18 cellular contexts compared by ENCODE assay signal in the genomic region with DNA sequence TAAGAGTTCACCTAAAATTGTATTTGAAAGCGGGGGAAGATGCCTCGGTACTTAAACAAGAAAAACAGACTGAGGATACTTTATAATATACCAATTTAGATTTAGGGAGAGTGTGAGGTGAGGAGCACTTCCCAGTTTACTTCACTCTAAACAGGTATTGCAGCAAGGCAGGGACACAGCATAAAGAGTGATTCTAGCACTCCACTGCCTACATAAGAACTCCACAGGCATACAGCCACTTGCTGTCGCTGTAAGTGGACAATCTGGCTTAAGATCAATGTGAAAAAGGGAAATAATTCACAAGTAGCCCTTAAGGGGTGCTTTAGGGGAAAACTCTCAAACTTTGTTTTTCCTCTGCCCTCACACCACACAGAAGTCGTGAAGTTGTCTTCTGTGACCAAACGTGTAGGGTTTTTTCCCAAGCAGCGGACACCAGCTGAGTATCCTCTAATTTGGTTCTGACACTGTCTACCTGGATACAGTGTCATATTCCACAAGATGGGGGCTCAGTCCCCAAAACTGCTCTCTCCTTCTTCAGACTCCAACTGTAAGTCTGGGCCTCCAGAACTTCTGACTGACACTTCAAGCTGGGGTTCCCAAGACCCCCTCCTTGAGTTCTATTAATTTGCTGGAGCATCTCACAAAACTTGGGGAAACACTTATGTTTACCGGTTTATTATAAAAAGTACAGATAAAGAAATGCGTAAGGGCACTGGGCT. TPM values are rescaled to one million over a fixed set of nuclear protein-coding genes. Genes with fewer than 3 reads are reported as not detected.
DNase-seq lines count a peak whose midpoint lies in the region; ATAC-seq, FAIRE-seq and TF ChIP-seq lines count a peak whose summit lies in the region.
"Had no signal": no experiment of that assay in that cellular context is flagged by ENCODE, and none has a peak within 500 bp of the region (broad histone marks: within the 10 kb centered on the region; RNA-seq: fewer than 3 reads in every experiment).

No MANE protein-coding gene starts in this region.

- H3K14ac ChIP-seq in H9 (ENCODE audit: insufficient read depth, low read length) = no peak overlapping the region

- H3K18ac ChIP-seq in H9 (ENCODE audit: insufficient read length, low read depth, low read length) = no peak overlapping the region

- H4K91ac ChIP-seq in H9 (ENCODE audit: insufficient read length, low read depth, low read length) = no peak overlapping the region

- H3K79me2 ChIP-seq in H9 (ENCODE audit: insufficient read depth, low read length) = peaks cover 86% of the 10 kb centered on the region
- H3K79me2 ChIP-seq in K562 (ENCODE audit: control insufficient read depth, insufficient read depth, low read length) = peaks cover 98% of the 10 kb centered on the region

- no peak for ATAC-seq in CD4-positive, alpha-beta T cell (ENCODE audit: poor library complexity)
- ATAC-seq in K562 (peak; percentile 53), naive B cell (ENCODE audit: low read depth in 2 of 2) (no peak), GM18498 (IDR thresholded peaks at IDR 0.05; ENCODE audit: unreplicated experiment) (no peak)
- ATAC-seq: left ventricle myocardium superior had no signal

- H2AK5ac ChIP-seq in H9 (ENCODE audit: insufficient read length, low read length) = no peak overlapping the region

- H3K23ac ChIP-seq in H9 (ENCODE audit: insufficient read length, low read depth, low read length) = no peak overlapping the region

- H2BK120ac ChIP-seq in H9 (ENCODE audit: low read depth, low read length, poor library complexity, severe bottlenecking) = no peak overlapping the region

- peaks cover 70% of the 10 kb centered on the region for H3K36me3 Mint-ChIP-seq in CD4-positive, alpha-beta T cell (ENCODE audit: low read depth)
- H3K36me3 Mint-ChIP-seq in H9 (ENCODE audit: insufficient read depth in 1 of 3, low read depth in 3 of 3) (peaks cover 15 to 65% (median 61%) of the 10 kb centered on the region in 3 experiments; a peak in 6 of 7 replicates), naive B cell (no peaks in the 10 kb centered on the region)

- no CpG with 5 or more reads among the region's 8 CpGs for WGBS in H9 (ENCODE audit: extremely low coverage, insufficient read length, low lambda C conversion rate)
- 70% methylated on average over 8 of the region's 8 CpGs for WGBS in K562 (ENCODE audit: insufficient coverage, low coverage, missing lambda C conversion rate)

- H4K20me1 ChIP-seq in H9 (ENCODE audit: control insufficient read depth, insufficient read depth, insufficient read length) (no peaks in the 10 kb centered on the region), K562 (replicated peaks; ENCODE audit: control insufficient read depth, insufficient read depth, low read length) (peaks cover 35% of the 10 kb centered on the region)

- CTCF ChIA-PET in CD4-positive, alpha-beta T cell (lab: Charles Lee) = interaction anchor here (0.7 to 3.5 kb wide), 4 partner anchors 8 to 131 kb away, joined by 3 to 31 read pairs (median 8); a partner anchor contains a TSS
- CTCF ChIA-PET in K562 (lab: Yijun Ruan, JAX; ENCODE audit: low intra/inter-chr PET ratio) = no interaction called here

- H2BK12ac ChIP-seq in H9 (ENCODE audit: insufficient read length, low read depth, low read length) = no peak overlapping the region

- no peaks in the 10 kb centered on the region for H3K79me1 ChIP-seq in H9 (ENCODE audit: insufficient read depth, low read depth, low read length, poor library complexity, severe bottlenecking)

- H4K5ac ChIP-seq in H9 (ENCODE audit: insufficient read length, low read depth, low read length) = no peak overlapping the region

- intact Hi-C loops in CD4-positive, alpha-beta T cell (cut with DNase I, micrococcal nuclease) = loop anchor here in 1 of 2 experiments (10.0 kb wide), 1 partner anchor 407 kb away; a partner anchor contains a TSS
- intact Hi-C loops in K562 (cut with micrococcal nuclease) = no loop called here

- in situ Hi-C loops in K562 (cut with MboI) = no loop called here

- H3K4me2 ChIP-seq in H9 (ENCODE audit: insufficient read depth, insufficient read length, low read length) (no peak overlapping the region), K562 (ENCODE audit: insufficient read depth, low read length) (no peak overlapping the region; the same call in 1 of the 2 replicates)

- H3K27me3 ChIP-seq in CD4-positive, alpha-beta T cell (ENCODE audit: control insufficient read depth, insufficient read depth, low read length) = no peaks in the 10 kb centered on the region
- H3K27me3 ChIP-seq in H9 (ENCODE audit: insufficient read depth, low read length) = no peaks in the 10 kb centered on the region
- H3K27me3 ChIP-seq in K562 (ENCODE audit: control insufficient read depth in 2 of 2, insufficient read depth in 2 of 2, low read length in 2 of 2) = no peaks in the 10 kb centered on the region
- H3K27me3 ChIP-seq: suprapubic skin had no signal

- no peak overlapping the region for H2BK20ac ChIP-seq in H9 (ENCODE audit: low read depth, low read length, poor library complexity, severe bottlenecking)

- H3K9ac ChIP-seq in H9 (ENCODE audit: extremely low read depth, insufficient read length, low read length) (no peak overlapping the region), K562 (ENCODE audit: insufficient read depth in 1 of 2, low read depth in 2 of 2, low read length in 2 of 2) (peak overlapping the region; percentile 6 to 17; a peak in 1 of 4 replicates)

- H4K8ac ChIP-seq in H9 (replicated peaks; ENCODE audit: insufficient read length, low read depth, low read length) = no peak overlapping the region

- DNase-seq in CD4-positive, alpha-beta T cell = no peak
- DNase-seq in H9 (no peak), K562 (ENCODE audit: extremely low read depth in 1 of 4, low spot score in 3 of 4) (no peak), naive B cell (no peak), DMS153 treated with DMSO at 0.1 percent for 48 hours (lab: John Stamatoyannopoulos, UW; ENCODE audit: unreplicated experiment) (no peak), NCI-H1048 (lab: John Stamatoyannopoulos, UW) (no peak), NCI-H1417 (lab: John Stamatoyannopoulos, UW) (no peak)
- DNase-seq: activated T-cell treated with anti-CD3 and anti-CD28 coated beads, Interleukin-2, amount 50 U/mL, for 1 hour; head of caudate nucleus; left ventricle myocardium superior; NCI-H1694 treated with DMSO at 0.1 percent for 48 hours; NCI-H748 treated with DMSO at 0.1 percent for 48 hours; SHP77 had no signal

- H2BK5ac ChIP-seq in H9 (ENCODE audit: insufficient read length, low read length) = no peak overlapping the region

- peaks cover 90% of the 10 kb centered on the region for H3K36me3 ChIP-seq in K562 (ENCODE audit: control insufficient read depth, insufficient read depth, low read length)
- H3K36me3 ChIP-seq: suprapubic skin had no signal

- H3K27ac Mint-ChIP-seq in CD4-positive, alpha-beta T cell = peak overlapping the region; percentile 69
- H3K27ac Mint-ChIP-seq in H9 (peak overlapping the region; percentile 6 to 62 (median 23); a peak in 3 of 7 replicates), naive B cell (peak overlapping the region in 4 of 6 donors; percentile 20 to 84 (median 72))

- no peak for TF ChIP-seq CTCF in CD4-positive, alpha-beta T cell (IDR thresholded peaks at IDR 0.05)
- TF ChIP-seq CTCF in H9 (conservative IDR thresholded peaks at IDR 0.05) (no peak), K562 (IDR thresholded peaks at IDR 0.05 in 2 of 3, conservative IDR thresholded peaks at IDR 0.05 in 1 of 3; ENCODE audit: insufficient read depth in 2 of 3, low read depth in 1 of 3, low read length in 3 of 3) (no peak)

- no peak overlapping the region for H2AFZ ChIP-seq in H9 (ENCODE audit: low read length)
- no peak overlapping the region for H2AFZ ChIP-seq in K562 (ENCODE audit: low read depth, low read length)

- H3K23me2 ChIP-seq in H9 (ENCODE audit: insufficient read length, low read depth, low read length, poor library complexity, severe bottlenecking) = no peaks in the 10 kb centered on the region

- no TSS peak for BruUV-seq in K562 (replicated peaks; lab: Mats Ljungman, UMichigan)

- H3K4me1 Mint-ChIP-seq in CD4-positive, alpha-beta T cell (ENCODE audit: low read depth) = peaks cover 91% of the 10 kb centered on the region
- H3K4me1 Mint-ChIP-seq in H9 (peaks cover 50 to 68% of the 10 kb centered on the region in 2 experiments), naive B cell (peaks cover 51 to 79% (median 66%) of the 10 kb centered on the region in 3 donors)

- no peak overlapping the region for H3K4ac ChIP-seq in H9 (ENCODE audit: low read depth, low read length)

- no peak overlapping the region for H3T11ph ChIP-seq in H9 (ENCODE audit: low read length)

- H3K27me3 Mint-ChIP-seq in CD4-positive, alpha-beta T cell = no peaks in the 10 kb centered on the region
- H3K27me3 Mint-ChIP-seq in H9 (ENCODE audit: low read depth) = no peaks in the 10 kb centered on the region
- no peaks in the 10 kb centered on the region for H3K27me3 Mint-ChIP-seq in naive B cell
- H3K27me3 Mint-ChIP-seq: brain had no signal

- TF ChIP-seq POLR2A in K562 (conservative IDR thresholded peaks at IDR 0.05) = no peak

- H2BK15ac ChIP-seq in H9 (ENCODE audit: low read depth, low read length) = no peak overlapping the region

- H3K9me3 ChIP-seq in CD4-positive, alpha-beta T cell (ENCODE audit: control insufficient read depth, low read length) = no peaks in the 10 kb centered on the region
- H3K9me3 ChIP-seq in H9 (ENCODE audit: control insufficient read depth, low read depth, low read length) (no peaks in the 10 kb centered on the region), K562 (replicated peaks; ENCODE audit: control insufficient read depth, insufficient read depth, low read depth, low read length) (no peaks in the 10 kb centered on the region)
- H3K9me3 ChIP-seq: suprapubic skin had no signal

- H3K56ac ChIP-seq in H9 (ENCODE audit: insufficient read length, low read depth, low read length) = no peak overlapping the region

- no peak for TF ChIP-seq EP300 in K562 (IDR thresholded peaks at IDR 0.05; ENCODE audit: low read length)

- POLR2A ChIA-PET in CD4-positive, alpha-beta T cell (lab: Charles Lee) = interaction anchor here (1.3 to 2.0 kb wide), 4 partner anchors 9 to 127 kb away, joined by 4 to 8 read pairs (median 5); a partner anchor contains a TSS
- POLR2A ChIA-PET in K562 (lab: Yijun Ruan, JAX) = interaction anchor here (0.6 to 3.0 kb wide), 10 partner anchors 9 to 390 kb away, joined by 3 to 25 read pairs (median 4); a partner anchor contains a TSS

- no peak overlapping the region for H3K27ac ChIP-seq in CD4-positive, alpha-beta T cell (ENCODE audit: low read depth, low read length)
- H3K27ac ChIP-seq in H9 (ENCODE audit: insufficient read length, low read depth, low read length) (no peak overlapping the region), K562 (ENCODE audit: extremely low read depth, low read depth, low read length) (peak overlapping the region; percentile 21; the same call in 1 of the 3 replicates)
- H3K27ac ChIP-seq: suprapubic skin, VCaP had no signal

- no peak for FAIRE-seq in K562 (lab: Jason Lieb, UNC)

- H3K9me3 Mint-ChIP-seq in CD4-positive, alpha-beta T cell = no peaks in the 10 kb centered on the region
- no peaks in the 10 kb centered on the region for H3K9me3 Mint-ChIP-seq in H9
- no peaks in the 10 kb centered on the region for H3K9me3 Mint-ChIP-seq in naive B cell
- H3K9me3 Mint-ChIP-seq: brain had no signal

- H3K9me1 ChIP-seq in K562 (ENCODE audit: control insufficient read depth, insufficient read depth, low read length) = no peaks in the 10 kb centered on the region

- H3K4me3 Mint-ChIP-seq in CD4-positive, alpha-beta T cell = no peak overlapping the region
- H3K4me3 Mint-ChIP-seq in H9 (no peak overlapping the region), naive B cell (no peak overlapping the region)

- TF ChIP-seq RAD21 in K562 (CRISPR knock-in tag; conservative IDR thresholded peaks at IDR 0.05 in 1 of 2, IDR thresholded peaks at IDR 0.05 in 1 of 2) = no peak

- peaks cover 2% of the 10 kb centered on the region; the same call in 1 of the 2 replicates for H3K4me1 ChIP-seq in H9 (ENCODE audit: insufficient read depth, low read length)
- H3K4me1 ChIP-seq in K562 (replicated peaks in 1 of 2; ENCODE audit: control insufficient read depth in 2 of 2, insufficient read depth in 2 of 2, low read length in 2 of 2) = peaks cover 0 to 18% of the 10 kb centered on the region in 2 experiments; a peak in 2 of 5 replicates

- no peak overlapping the region for H3K4me3 ChIP-seq in K562
- H3K4me3 ChIP-seq: skin epidermis, suprapubic skin had no signal

RNA-seq across cellular contexts. Expression of a gene that starts 9.3 kb away (rescaled TPM):
- total RNA-seq in CD4-positive, alpha-beta T cell = 10 to 100 TPM; 41.9 to 47.1 TPM
- total RNA-seq in H9 (2021) (143 and 144 TPM in 2 replicates), K562 (2014; rRNA removed) (17.8 and 18.7 TPM in 2 replicates), K562 (2014; rRNA removed; fragmentation: Illumina TruSeq; extraction: Trizol) (24.5 and 26.1 TPM in 2 replicates), K562 (2015; rRNA removed; fragmentation: Illumina TruSeq; extraction: Trizol) (20.7 and 25.0 TPM in 2 replicates), K562 (2021) (52.2 and 59.9 TPM in 2 replicates)
- total RNA-seq in K562 (2011; cell fraction: chromatin; rRNA removed; ENCODE audit: low replicate concordance) = 37.0 and 96.7 TPM in 2 replicates
- 22.0 and 32.6 TPM in 2 replicates for total RNA-seq in K562 (2011; cell fraction: nucleolus; rRNA removed)
- 53.4 and 65.7 TPM in 2 replicates for total RNA-seq in K562 (2011; cell fraction: nucleoplasm; rRNA removed)
- polyA plus RNA-seq in K562 (2011; rRNA removed) (19.4 and 22.9 TPM in 2 replicates), K562 (2014; fragmentation: Illumina TruSeq; extraction: Trizol) (50.7 and 52.0 TPM in 2 replicates), K562 (2014; fragmentation: Nextera tagmentation; extraction: Ambion mirVana) (10 to 100 TPM; 25.3 to 40.0 TPM), K562 (2014; rRNA removed) (20.9 and 26.0 TPM in 2 replicates), naive B cell (ENCODE audit: low read depth in 6 of 6) (10 to 100 TPM in 3 of 6 donors, 1 to 10 TPM in 3; 5.5 to 15.7 (median 9.5) TPM)
- polyA plus RNA-seq in K562 (2011; cell fraction: cytosol; rRNA removed) = 8.7 and 15.8 TPM in 2 replicates
- 28.0 and 40.0 TPM in 2 replicates for polyA plus RNA-seq in K562 (2011; cell fraction: nucleus; rRNA removed)
- polyA plus RNA-seq in K562 (2012) = 37.3 and 38.0 TPM in 2 replicates
- 60.3 and 74.4 TPM in 2 replicates for polyA minus RNA-seq in K562 (2011; rRNA and poly(A)+ RNA removed)
- 38.7 and 40.3 TPM in 2 replicates for polyA minus RNA-seq in K562 (2011; cell fraction: cytosol; rRNA and poly(A)+ RNA removed)
- 14.8 and 28.8 TPM in 2 replicates for polyA minus RNA-seq in K562 (2011; cell fraction: nucleus; rRNA and poly(A)+ RNA removed)

RNA-seq across cellular contexts. Expression of a gene that starts 36.4 kb away (rescaled TPM):
- 10 to 100 TPM; 44.5 to 46.5 TPM for total RNA-seq in CD4-positive, alpha-beta T cell
- total RNA-seq in H9 (2021) (64.0 TPM in 2 replicates), K562 (2014; rRNA removed) (83.7 and 105 TPM in 2 replicates), K562 (2014; rRNA removed; fragmentation: Illumina TruSeq; extraction: Trizol) (163 and 167 TPM in 2 replicates), K562 (2015; rRNA removed; fragmentation: Illumina TruSeq; extraction: Trizol) (123 and 133 TPM in 2 replicates), K562 (2021) (75.2 and 81.4 TPM in 2 replicates)
- total RNA-seq in K562 (2011; cell fraction: chromatin; rRNA removed; ENCODE audit: low replicate concordance) = 27.3 and 28.7 TPM in 2 replicates
- total RNA-seq in K562 (2011; cell fraction: nucleolus; rRNA removed) = 26.3 and 26.7 TPM in 2 replicates
- total RNA-seq in K562 (2011; cell fraction: nucleoplasm; rRNA removed) = 21.8 and 29.6 TPM in 2 replicates
- polyA plus RNA-seq in K562 (2011; rRNA removed) (70.3 and 109 TPM in 2 replicates), K562 (2014; fragmentation: Illumina TruSeq; extraction: Trizol) (131 and 153 TPM in 2 replicates), K562 (2014; fragmentation: Nextera tagmentation; extraction: Ambion mirVana) (100 to 1,000 TPM; 185 to 190 TPM), K562 (2014; rRNA removed) (163 and 186 TPM in 2 replicates), naive B cell (ENCODE audit: low read depth in 6 of 6) (10 to 100 TPM; 57.0 to 86.2 (median 71.5) TPM)
- 27.3 and 58.0 TPM in 2 replicates for polyA plus RNA-seq in K562 (2011; cell fraction: cytosol; rRNA removed)
- polyA plus RNA-seq in K562 (2011; cell fraction: nucleus; rRNA removed) = 23.6 and 46.5 TPM in 2 replicates
- 60.2 and 99.7 TPM in 2 replicates for polyA plus RNA-seq in K562 (2012)
- 43.3 and 44.4 TPM in 2 replicates for polyA minus RNA-seq in K562 (2011; rRNA and poly(A)+ RNA removed)
- 27.7 and 46.1 TPM in 2 replicates for polyA minus RNA-seq in K562 (2011; cell fraction: cytosol; rRNA and poly(A)+ RNA removed)
- 19.8 and 20.9 TPM in 2 replicates for polyA minus RNA-seq in K562 (2011; cell fraction: nucleus; rRNA and poly(A)+ RNA removed)

RNA-seq across cellular contexts. Expression of a gene that starts 36.7 kb away (rescaled TPM):
- 1 to 10 TPM; 2.7 to 3.0 TPM for total RNA-seq in CD4-positive, alpha-beta T cell
- total RNA-seq in H9 (2021) = 8.8 and 9.0 TPM in 2 replicates
- total RNA-seq in K562 (2011; cell fraction: chromatin; rRNA removed; ENCODE audit: low replicate concordance) = 5.6 and 8.5 TPM in 2 replicates
- 13.2 and 15.8 TPM in 2 replicates for total RNA-seq in K562 (2011; cell fraction: nucleolus; rRNA removed)
- 10.8 and 11.0 TPM in 2 replicates for total RNA-seq in K562 (2011; cell fraction: nucleoplasm; rRNA removed)
- 5.1 and 6.5 TPM in 2 replicates for total RNA-seq in K562 (2014; rRNA removed)
- total RNA-seq in K562 (2014; rRNA removed; fragmentation: Illumina TruSeq; extraction: Trizol) = 4.4 TPM in 2 replicates
- total RNA-seq in K562 (2015; rRNA removed; fragmentation: Illumina TruSeq; extraction: Trizol) = 4.6 and 4.7 TPM in 2 replicates
- 5.6 and 6.2 TPM in 2 replicates for total RNA-seq in K562 (2021)
- 2.6 and 2.9 TPM in 2 replicates for polyA plus RNA-seq in K562 (2011; rRNA removed)
- polyA plus RNA-seq in K562 (2011; cell fraction: cytosol; rRNA removed) = 3.1 and 8.1 TPM in 2 replicates
- 1.6 and 2.1 TPM in 2 replicates for polyA plus RNA-seq in K562 (2011; cell fraction: nucleus; rRNA removed)
- polyA plus RNA-seq in K562 (2012) = 2.8 and 4.0 TPM in 2 replicates
- 2.8 and 3.3 TPM in 2 replicates for polyA plus RNA-seq in K562 (2014; fragmentation: Illumina TruSeq; extraction: Trizol)
- polyA plus RNA-seq in K562 (2014; fragmentation: Nextera tagmentation; extraction: Ambion mirVana) = 1 to 10 TPM in 1 of 2 experiments, under 1 TPM in 1; 0.70 to 1.0 TPM
- 2.9 and 3.1 TPM in 2 replicates for polyA plus RNA-seq in K562 (2014; rRNA removed)
- 5.1 and 6.5 TPM in 2 replicates for polyA minus RNA-seq in K562 (2011; rRNA and poly(A)+ RNA removed)
- polyA minus RNA-seq in K562 (2011; cell fraction: cytosol; rRNA and poly(A)+ RNA removed) = 3.4 and 5.0 TPM in 2 replicates
- 6.1 and 7.7 TPM in 2 replicates for polyA minus RNA-seq in K562 (2011; cell fraction: nucleus; rRNA and poly(A)+ RNA removed)
- polyA plus RNA-seq in naive B cell (ENCODE audit: low read depth in 6 of 6) = 1 to 10 TPM; 3.8 to 5.0 (median 4.1) TPM
